8 cellular contexts compared by ENCODE assay signal in the genomic region with DNA sequence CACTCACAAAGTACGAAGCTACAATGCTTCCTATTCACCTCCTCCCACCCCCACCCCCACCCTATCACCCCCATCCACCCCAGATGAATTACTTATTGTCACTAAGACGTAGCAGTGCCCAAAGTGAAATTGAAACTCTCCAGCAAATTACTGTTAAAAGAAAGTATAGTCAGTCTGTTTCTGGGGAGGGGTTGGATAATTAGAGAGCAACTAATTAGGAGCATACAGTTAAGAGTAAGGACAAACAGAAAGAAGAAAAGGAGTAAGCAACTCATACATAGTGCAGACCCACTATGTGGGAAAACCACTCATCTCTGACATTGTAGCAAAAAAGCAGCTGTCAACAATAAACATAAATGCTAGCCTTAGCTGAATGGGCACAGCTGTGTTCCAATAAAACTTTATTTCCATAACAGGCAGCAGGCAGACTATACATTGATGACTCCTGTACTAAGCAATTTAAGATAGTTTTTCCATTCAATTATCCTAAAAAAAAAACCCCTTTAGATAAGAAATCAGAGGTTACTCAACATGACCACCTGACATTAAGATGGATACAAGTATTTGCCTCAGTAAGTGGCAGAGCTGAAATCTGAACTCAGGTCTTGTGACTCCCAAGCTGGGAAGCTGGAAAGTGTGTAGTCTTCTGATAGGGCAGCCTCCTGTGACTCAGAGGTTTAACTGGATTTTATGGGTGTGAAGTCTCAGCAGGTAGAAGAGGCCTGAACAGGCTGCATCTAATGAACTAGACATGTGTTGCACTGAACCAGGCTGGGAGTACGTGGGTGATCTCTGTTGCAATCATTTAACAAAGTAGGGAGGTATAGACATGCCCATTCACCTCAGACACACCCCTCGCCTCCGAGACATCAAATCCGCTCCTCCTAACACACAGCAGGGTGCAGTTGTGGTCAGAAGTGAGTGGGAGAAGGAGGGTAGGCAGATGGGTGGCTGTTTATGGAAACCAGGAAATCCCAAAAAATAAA.
DNase-seq lines count a peak whose midpoint lies in the region; ATAC-seq and TF ChIP-seq lines count a peak whose summit lies in the region.

No MANE protein-coding gene starts in this region.

- TF ChIP-seq CTCF in NB4 (IDR thresholded peaks at IDR 0.05; ENCODE audit: low read depth, low read length) (no peak), omental fat pad (IDR thresholded peaks at IDR 0.05) (no peak)

- TF ChIP-seq POLR2A in NB4 (IDR thresholded peaks at IDR 0.05; ENCODE audit: extremely low read depth, insufficient read length): no peak

- DNase-seq in ELF-1 (ENCODE audit: low read depth, low spot score) (peak; percentile 20), NB4 (ENCODE audit: low read depth) (peak; percentile 68), epithelial cell of prostate (ENCODE audit: low read depth, low spot score) (peak; percentile 100), NCI-H446 (lab: John Stamatoyannopoulos, UW) (no peak), omental fat pad (ENCODE audit: low spot score) (no peak), sciatic nerve (ENCODE audit: low spot score) (no peak)
- no peak for DNase-seq in central memory CD4-positive, alpha-beta T cell

- no peak overlapping the region for H3K4me3 ChIP-seq in NB4 (ENCODE audit: low read depth, low read length)

- ATAC-seq in GM19468 (IDR thresholded peaks at IDR 0.05; ENCODE audit: extremely low read depth, unreplicated experiment) (peak; percentile 26), omental fat pad (ENCODE audit: low FRiP score) (no peak), sciatic nerve (no peak)

- H3K27ac ChIP-seq in epithelial cell of prostate: peak overlapping the region; percentile 99

- intact Hi-C loops in sciatic nerve (cut with DNase I): no loop called here

Comparison
In these comparisons a context has a peak if more than half of its experiments do, and no peak if none do; other contexts are left out.
1. DNase-seq: peak in ELF-1 (single experiment), NB4 (single experiment) and epithelial cell of prostate (single experiment); none in NCI-H446 (0 of 2), central memory CD4-positive, alpha-beta T cell (single experiment), omental fat pad (single experiment) and sciatic nerve (single experiment).